20 cellular contexts compared by ENCODE assay signal in genomic region chr6:128131566-128131965, GRCh38.
A peak's percentile ranks its signal among the peaks of the same experiment; 100 is the strongest.
DNase-seq lines count a peak whose midpoint lies in the region; ATAC-seq and TF ChIP-seq lines count a peak whose summit lies in the region.
"Had no signal": no experiment of that assay in that cellular context is flagged by ENCODE, and none has a peak within 500 bp of the region (broad histone marks: within the 10 kb centered on the region; RNA-seq: fewer than 3 reads in every experiment).

No MANE protein-coding gene starts in this region.

- no peaks in the 10 kb centered on the region for H3K27me3 Mint-ChIP-seq in natural killer cell (ENCODE audit: low read depth in 2 of 2)

- intact Hi-C loops in Right ventricle myocardium superior (cut with DNase I): no loop called here
- intact Hi-C loops in natural killer cell (cut with micrococcal nuclease): no loop called here

- H3K4me3 Mint-ChIP-seq in natural killer cell: no peak overlapping the region

- H3K36me3 Mint-ChIP-seq in natural killer cell: no peaks in the 10 kb centered on the region

- H3K27ac Mint-ChIP-seq in natural killer cell: no peak overlapping the region

- H3K9me3 Mint-ChIP-seq in natural killer cell: peaks cover 0 to 2% of the 10 kb centered on the region in 2 donors

- H3K4me3 ChIP-seq in right atrium auricular region: peak overlapping the region in 1 of 2 donors; percentile 11
- H3K4me3 ChIP-seq: adrenal gland, coronary artery, esophagus squamous epithelium, spleen had no signal

- H3K36me3 ChIP-seq in right atrium auricular region: no peaks in the 10 kb centered on the region
- H3K36me3 ChIP-seq: adrenal gland, esophagus squamous epithelium, spleen had no signal

- TF ChIP-seq CTCF in right atrium auricular region (IDR thresholded peaks at IDR 0.05) (no peak), natural killer cell (IDR thresholded peaks at IDR 0.05) (no peak)

- no peaks in the 10 kb centered on the region for H3K9me3 ChIP-seq in right atrium auricular region
- H3K9me3 ChIP-seq: adrenal gland, esophagus squamous epithelium, spleen had no signal

- ATAC-seq in Right ventricle myocardium superior (ENCODE audit: poor library complexity): peak; percentile 61
- no peak for ATAC-seq in HG02571 (IDR thresholded peaks at IDR 0.05; ENCODE audit: unreplicated experiment)
- no peak for ATAC-seq in natural killer cell
- ATAC-seq: stimulated activated naive CD8-positive, alpha-beta T cell treated with anti-CD3 and anti-CD28 coated beads, Interleukin-15, Interleukin-2, amounts not matched to agents 100 U/mL and 50 U/mL, for 24 hours had no signal

- no peak for DNase-seq in Right ventricle myocardium superior
- DNase-seq in right atrium auricular region (ENCODE audit: low spot score): no peak
- DNase-seq in brain pericyte (ENCODE audit: low read depth, low spot score): peak; percentile 55
- peak; percentile 57 for DNase-seq in foreskin melanocyte
- DNase-seq in natural killer cell: no peak
- no peak for DNase-seq in amniotic stem cell (lab: John Stamatoyannopoulos, UW)
- DNase-seq: activated CD4-positive, CD25-positive, alpha-beta regulatory T cell; activated CD8-positive, alpha-beta memory T cell treated with anti-CD3 and anti-CD28 coated beads for 24 hours; adrenal gland; esophagus squamous epithelium; GDM1; KBM-7; NCI-H226; SHP77 treated with DMSO at 0.1 percent for 48 hours; spleen; stimulated activated naive CD8-positive, alpha-beta T cell treated with anti-CD3 and anti-CD28 coated beads, Interleukin-15, Interleukin-2, amounts not matched to agents 100 U/mL and 50 U/mL, for 24 hours had no signal

- H3K27ac ChIP-seq in right atrium auricular region (no peak overlapping the region), temporal lobe (ENCODE audit: low read depth, low read length) (peak overlapping the region; percentile 33)
- H3K27ac ChIP-seq: adrenal gland, esophagus squamous epithelium, HL-60, spleen had no signal

- no peaks in the 10 kb centered on the region for H3K4me1 Mint-ChIP-seq in natural killer cell

- peaks cover 0 to 9% of the 10 kb centered on the region in 2 donors for H3K4me1 ChIP-seq in right atrium auricular region
- H3K4me1 ChIP-seq: adrenal gland, spleen had no signal

- H3K27me3 ChIP-seq in right atrium auricular region: no peaks in the 10 kb centered on the region
- H3K27me3 ChIP-seq: adrenal gland, esophagus squamous epithelium, spleen had no signal

Comparison
In these comparisons a context has a peak if more than half of its experiments do, and no peak if none do; other contexts are left out.
1. DNase-seq: peak in brain pericyte (single experiment) and foreskin melanocyte (single experiment); none in Right ventricle myocardium superior (single experiment), right atrium auricular region (single experiment), natural killer cell (single experiment) and amniotic stem cell (single experiment).